In the genomic region with DNA sequence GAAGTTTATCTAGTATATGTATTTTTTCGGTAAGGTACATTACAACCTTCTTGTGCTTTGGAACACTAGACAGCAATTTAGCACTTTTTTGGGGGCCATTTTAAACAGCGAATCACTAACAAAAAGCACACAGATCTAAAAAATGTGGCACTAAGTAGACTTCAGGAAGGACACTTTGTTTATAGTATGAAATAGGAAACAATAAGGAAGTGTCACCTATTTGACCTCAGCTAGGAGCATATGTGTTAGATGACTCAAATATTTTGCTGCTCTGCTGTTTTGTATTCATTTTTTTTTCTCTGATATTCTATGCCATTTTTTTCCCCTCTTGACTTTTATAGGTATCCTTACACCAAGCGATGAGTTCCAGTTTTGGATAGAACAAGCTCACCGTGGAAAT, we compare ENCODE assay signal across 24 cellular contexts.
"Had no signal": no experiment of that assay in that cellular context is flagged by ENCODE, and none has a peak within 500 bp of the region (broad histone marks: within the 10 kb centered on the region; RNA-seq: fewer than 3 reads in every experiment).

No MANE protein-coding gene starts in this region.

- H3K27ac ChIP-seq: ascending aorta, breast epithelium, cardiac muscle cell, coronary artery had no signal

- DNase-seq: activated CD4-positive, alpha-beta memory T cell treated with anti-CD3 and anti-CD28 coated beads for 36 hours; activated CD4-positive, alpha-beta T cell treated with anti-CD3 and anti-CD28 coated beads for 36 hours; activated CD4-positive, alpha-beta T cell treated with anti-CD3 and anti-CD28 coated beads, Interleukin-2, amount 10 ng/mL, durations not matched to agents 24 days and 14 days; activated CD4-positive, CD25-positive, alpha-beta regulatory T cell; activated CD4-positive, CD25-positive, alpha-beta regulatory T cell treated with anti-CD3 and anti-CD28 coated beads, Interleukin-2, amount 50 U/mL, for 72 hours; activated CD8-positive, alpha-beta memory T cell treated with anti-CD3 and anti-CD28 coated beads, Interleukin-2, amount 10 ng/mL, durations not matched to agents 7 days and 5 days; activated CD8-positive, alpha-beta memory T cell treated with anti-CD3 and anti-CD28 coated beads, Interleukin-2, amount 50 U/mL, for 4 hours; activated CD8-positive, alpha-beta T cell treated with anti-CD3 and anti-CD28 coated beads, Interleukin-2, amount 10 ng/mL, durations not matched to agents 7 days and 5 days; activated effector memory CD4-positive, alpha-beta T cell treated with anti-CD3 and anti-CD28 coated beads, Interleukin-2, amount 50 U/mL, for 16 hours; activated naive CD4-positive, alpha-beta T cell treated with anti-CD3 and anti-CD28 coated beads for 36 hours; activated naive CD8-positive, alpha-beta T cell treated with anti-CD3 and anti-CD28 coated beads for 36 hours; activated naive CD8-positive, alpha-beta T cell treated with anti-CD3 and anti-CD28 coated beads, Interleukin-2, amount 50 U/mL, for 24 hours; activated T-cell treated with anti-CD3 and anti-CD28 coated beads, Interleukin-2, amount 50 U/mL, for 1 hour; activated T-cell treated with anti-CD3 and anti-CD28 coated beads, Interleukin-2, amount 50 U/mL, for 48 hours; central memory CD4-positive, alpha-beta T cell; effector CD8-positive, alpha-beta T cell; foreskin fibroblast; head of caudate nucleus; T-helper 2 cell had no signal

- H3K4me1 ChIP-seq: ascending aorta had no signal

- H3K4me3 ChIP-seq: ascending aorta, breast epithelium, cardiac muscle cell, coronary artery had no signal

- ATAC-seq: activated CD4-positive, alpha-beta T cell treated with anti-CD3 and anti-CD28 coated beads for 36 hours; activated CD8-positive, alpha-beta memory T cell treated with anti-CD3 and anti-CD28 coated beads, Interleukin-2, amount 10 ng/mL, durations not matched to agents 7 days and 5 days; activated CD8-positive, alpha-beta T cell treated with anti-CD3 and anti-CD28 coated beads, Interleukin-2, amount 10 ng/mL, durations not matched to agents 7 days and 5 days; activated naive CD8-positive, alpha-beta T cell treated with anti-CD3 and anti-CD28 coated beads, Interleukin-2, amount 50 U/mL, for 24 hours; esophagus mucosa had no signal

- H3K27me3 ChIP-seq: ascending aorta, breast epithelium, cardiac muscle cell had no signal

- H3K9me3 ChIP-seq: ascending aorta, breast epithelium had no signal
